Comparison of ENCODE assay signal across 9 cellular contexts in genomic region chr1:12453400-12454343, GRCh38.
DNase-seq lines count a peak whose midpoint lies in the region; ATAC-seq, FAIRE-seq and TF ChIP-seq lines count a peak whose summit lies in the region.
"Had no signal": no experiment of that assay in that cellular context is flagged by ENCODE, and none has a peak within 500 bp of the region (broad histone marks: within the 10 kb centered on the region; RNA-seq: fewer than 3 reads in every experiment).

No MANE protein-coding gene starts in this region.

- in situ Hi-C loops in IMR-90 (cut with MboI; ENCODE audit: low sequenced_read_pairs) = no loop called here

- no TSS peak for BruUV-seq in IMR-90 (replicated peaks; lab: Mats Ljungman, UMichigan)

- peak overlapping the region; percentile 95 for H4K91ac ChIP-seq in IMR-90 (ENCODE audit: insufficient read depth, low read depth, low read length)

- no peak for DNase-seq in IMR-90
- peak; percentile 75 for DNase-seq in islet precursor cell
- peak; percentile 43 for DNase-seq in small intestine
- no peak for DNase-seq in WERI-Rb-1
- no peak for DNase-seq in ecto neural progenitor cell (ENCODE audit: low spot score)
- no peak for DNase-seq in mesenteric fat pad (ENCODE audit: low spot score)

- H3K27ac Mint-ChIP-seq in activated T-helper 17 cell treated with anti-CD3 and anti-CD28 coated beads, Interleukin-2, amount 50 U/mL, for 72 hours = peak overlapping the region; percentile 75

- POLR2A ChIA-PET in IMR-90 (lab: Charles Lee; ENCODE audit: unreplicated experiment) = no interaction called here

- peaks cover 44% of the 10 kb centered on the region for H3K4me1 Mint-ChIP-seq in activated T-helper 17 cell treated with anti-CD3 and anti-CD28 coated beads, Interleukin-2, amount 50 U/mL, for 72 hours

- ATAC-seq in IMR-90 (ENCODE audit: low read depth) = no peak
- ATAC-seq in activated T-helper 17 cell treated with anti-CD3 and anti-CD28 coated beads, Interleukin-2, amount 50 U/mL, for 72 hours (replicated peaks) = no peak
- ATAC-seq in HG03457 (IDR thresholded peaks at IDR 0.05; ENCODE audit: unreplicated experiment) = no peak

- H3K9me3 ChIP-seq in IMR-90 (ENCODE audit: control insufficient read depth, insufficient read depth, low read length) (no peaks in the 10 kb centered on the region), small intestine (ENCODE audit: control insufficient read depth, low read depth) (no peaks in the 10 kb centered on the region), WERI-Rb-1 (ENCODE audit: severe bottlenecking) (no peaks in the 10 kb centered on the region)

- no peak for FAIRE-seq in small intestine (lab: Jason Lieb, UNC)

- H4K20me1 ChIP-seq in IMR-90 (ENCODE audit: insufficient read depth, low read length) = no peaks in the 10 kb centered on the region

- H3K4me1 ChIP-seq in IMR-90 (ENCODE audit: control insufficient read depth, insufficient read depth, low read length) = peaks cover 37% of the 10 kb centered on the region
- peaks cover 3 to 20% of the 10 kb centered on the region in 2 donors for H3K4me1 ChIP-seq in small intestine (ENCODE audit: control insufficient read depth in 2 of 2, insufficient read depth in 1 of 2, low read depth in 1 of 2, low read length in 1 of 2)

- peak overlapping the region; percentile 83 for H3K23ac ChIP-seq in IMR-90 (ENCODE audit: low read depth, low read length)

- H4K5ac ChIP-seq in IMR-90 (ENCODE audit: low read depth, low read length) = peak overlapping the region; percentile 82; the same call in 1 of the 2 replicates

- peak overlapping the region; percentile 74 to 93 for H4K8ac ChIP-seq in IMR-90 (ENCODE audit: low read depth in 2 of 2, low read length in 2 of 2)

- peak overlapping the region; percentile 88 for H2BK5ac ChIP-seq in IMR-90 (ENCODE audit: low read depth, low read length, poor library complexity, severe bottlenecking)

- peaks cover 59% of the 10 kb centered on the region for H3K36me3 Mint-ChIP-seq in activated T-helper 17 cell treated with anti-CD3 and anti-CD28 coated beads, Interleukin-2, amount 50 U/mL, for 72 hours (ENCODE audit: low read depth)

- H2BK15ac ChIP-seq in IMR-90 (ENCODE audit: low read depth, low read length) = peak overlapping the region; percentile 98; the same call in 2 of the 3 replicates

- no peak overlapping the region; the same call in 1 of the 2 replicates for H3K56ac ChIP-seq in IMR-90 (ENCODE audit: extremely low read depth, insufficient read depth, low read length)

- peak overlapping the region; percentile 85 for H2AK5ac ChIP-seq in IMR-90 (ENCODE audit: low read depth, low read length)

- intact Hi-C loops in IMR-90 (cut with micrococcal nuclease) = no loop called here

- no peak overlapping the region for H2AK9ac ChIP-seq in IMR-90 (replicated peaks; ENCODE audit: low read depth, low read length, poor library complexity)

- no peak for TF ChIP-seq RAD21 in IMR-90 (IDR thresholded peaks at IDR 0.05; ENCODE audit: low read length)

- WGBS in IMR-90 (ENCODE audit: extremely low coverage in 2 of 2, insufficient read length in 1 of 2), 2 experiments = 86% methylated on average over 1 of the region's 13 CpGs; no CpG with 5 or more reads in 1 of the 2 experiments
- 39 to 60% (median 51%) methylated on average over 13 of the region's 13 CpGs for WGBS in small intestine, 3 donors

- no peak overlapping the region for H3K9ac ChIP-seq in IMR-90 (ENCODE audit: low read depth, low read length)

- no peak overlapping the region for H3K4me2 ChIP-seq in IMR-90 (ENCODE audit: low read depth, low read length)

- TF ChIP-seq CTCF in IMR-90 (conservative IDR thresholded peaks at IDR 0.05; ENCODE audit: low read depth, low read length) (no peak), WERI-Rb-1 (IDR thresholded peaks at IDR 0.05; ENCODE audit: low read depth, low read length) (no peak)

- H3K27me3 ChIP-seq in IMR-90 (ENCODE audit: control insufficient read depth, insufficient read depth, low read length) = no peaks in the 10 kb centered on the region
- H3K27me3 ChIP-seq in small intestine (ENCODE audit: control insufficient read depth in 2 of 2, insufficient read depth in 2 of 2, low read length in 2 of 2) = no peaks in the 10 kb centered on the region
- H3K27me3 ChIP-seq in WERI-Rb-1 (ENCODE audit: insufficient read depth, low read depth, severe bottlenecking) = no peaks in the 10 kb centered on the region

- dilution Hi-C loops in IMR-90 (cut with HindIII; ENCODE audit: low sequenced_read_pairs, unreplicated experiment) = no loop called here

- H3K14ac ChIP-seq in IMR-90 (replicated peaks; ENCODE audit: low read depth, low read length) = peak overlapping the region; percentile 77

- H3K4me3 ChIP-seq in IMR-90 (ENCODE audit: insufficient read depth, low read depth, low read length) (no peak overlapping the region), small intestine (ENCODE audit: low read depth in 1 of 2, low read length in 2 of 2) (no peak overlapping the region), WERI-Rb-1 (ENCODE audit: low read depth, low read length) (no peak overlapping the region)

- H3K4ac ChIP-seq in IMR-90 (ENCODE audit: low read depth, low read length) = peak overlapping the region; percentile 93

- H2BK20ac ChIP-seq in IMR-90 (ENCODE audit: low read depth, low read length) = peak overlapping the region; percentile 85

- peak overlapping the region; percentile 87 for H3K18ac ChIP-seq in IMR-90 (ENCODE audit: low read depth, low read length)

- peaks cover 33% of the 10 kb centered on the region for H3K9me1 ChIP-seq in IMR-90 (ENCODE audit: insufficient read depth, low read length)

- H3K9me3 Mint-ChIP-seq in activated T-helper 17 cell treated with anti-CD3 and anti-CD28 coated beads, Interleukin-2, amount 50 U/mL, for 72 hours = no peaks in the 10 kb centered on the region
- H3K9me3 Mint-ChIP-seq: brain had no signal

- H2AFZ ChIP-seq in IMR-90 (replicated peaks; ENCODE audit: low read length, poor library complexity) = no peak overlapping the region

- H3K27ac ChIP-seq in IMR-90 (ENCODE audit: insufficient read depth, low read length) = peak overlapping the region; percentile 90; the same call in 1 of the 2 replicates
- peak overlapping the region in 1 of 2 donors; percentile 43 for H3K27ac ChIP-seq in small intestine (ENCODE audit: low read depth in 1 of 2, low read length in 1 of 2)
- no peak overlapping the region for H3K27ac ChIP-seq in WERI-Rb-1

- H3K36me3 ChIP-seq in IMR-90 (ENCODE audit: control insufficient read depth, insufficient read depth, low read length) (peaks cover 3% of the 10 kb centered on the region; the same call in 1 of the 2 replicates), small intestine (ENCODE audit: control insufficient read depth in 2 of 2, insufficient read depth in 2 of 2, low read length in 2 of 2) (peaks cover 2 to 3% of the 10 kb centered on the region in 2 donors), WERI-Rb-1 (no peaks in the 10 kb centered on the region)

- peak overlapping the region; percentile 91 for H2BK120ac ChIP-seq in IMR-90 (ENCODE audit: low read depth, low read length)

- no peak for TF ChIP-seq POLR2A in IMR-90 (IDR thresholded peaks at IDR 0.05; ENCODE audit: low read depth, low read length)

- H3K27me3 Mint-ChIP-seq in activated T-helper 17 cell treated with anti-CD3 and anti-CD28 coated beads, Interleukin-2, amount 50 U/mL, for 72 hours = no peaks in the 10 kb centered on the region

- H3K79me1 ChIP-seq in IMR-90 (ENCODE audit: low read depth in 1 of 2, low read length in 2 of 2) = peaks cover 5 to 42% of the 10 kb centered on the region in 2 experiments; a peak in 2 of 4 replicates

- H3K4me3 Mint-ChIP-seq in activated T-helper 17 cell treated with anti-CD3 and anti-CD28 coated beads, Interleukin-2, amount 50 U/mL, for 72 hours = peak overlapping the region; percentile 47
- H3K4me3 Mint-ChIP-seq: brain had no signal

- CTCF ChIA-PET in IMR-90 (lab: Yijun Ruan, JAX) = interaction anchor here (1.1 to 1.2 kb wide), 2 partner anchors 46 to 47 kb away, joined by 3 read pairs; no protein-coding TSS in a partner anchor

TF ChIP-seq in IMR-90, 13 proteins besides CTCF, POLR2A, EP300 and RAD21:
- no peak for TF ChIP-seq NFE2L2 (IDR thresholded peaks at IDR 0.05; ENCODE audit: low read depth, low read length)
- TF ChIP-seq MAZ (IDR thresholded peaks at IDR 0.05; ENCODE audit: borderline replicate concordance, low read depth, low read length) = no peak
- no peak for TF ChIP-seq SMC3 (IDR thresholded peaks at IDR 0.05; ENCODE audit: low read depth, low read length)
- TF ChIP-seq BHLHE40 (IDR thresholded peaks at IDR 0.05; ENCODE audit: low read depth, low read length) = no peak
- TF ChIP-seq RCOR1 (IDR thresholded peaks at IDR 0.05; ENCODE audit: insufficient replicate concordance, low read length) = no peak
- no peak for TF ChIP-seq MAFK (IDR thresholded peaks at IDR 0.05; ENCODE audit: low read depth, low read length)
- TF ChIP-seq CHD1 (IDR thresholded peaks at IDR 0.05; ENCODE audit: low read depth, low read length) = no peak
- no peak for TF ChIP-seq CEBPB (IDR thresholded peaks at IDR 0.05; ENCODE audit: low read depth, low read length)
- TF ChIP-seq, protein P1, sequence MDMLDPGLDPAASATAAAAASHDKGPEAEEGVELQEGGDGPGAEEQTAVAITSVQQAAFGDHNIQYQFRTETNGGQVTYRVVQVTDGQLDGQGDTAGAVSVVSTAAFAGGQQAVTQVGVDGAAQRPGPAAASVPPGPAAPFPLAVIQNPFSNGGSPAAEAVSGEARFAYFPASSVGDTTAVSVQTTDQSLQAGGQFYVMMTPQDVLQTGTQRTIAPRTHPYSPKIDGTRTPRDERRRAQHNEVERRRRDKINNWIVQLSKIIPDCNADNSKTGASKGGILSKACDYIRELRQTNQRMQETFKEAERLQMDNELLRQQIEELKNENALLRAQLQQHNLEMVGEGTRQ (IDR thresholded peaks at IDR 0.05; ENCODE audit: low read depth, low read length) = no peak
- TF ChIP-seq ELK1 (IDR thresholded peaks at IDR 0.05; ENCODE audit: borderline replicate concordance, low read depth, low read length) = no peak
- TF ChIP-seq MXI1 (IDR thresholded peaks at IDR 0.05; ENCODE audit: borderline replicate concordance, low read depth, low read length) = no peak
- TF ChIP-seq FOS (IDR thresholded peaks at IDR 0.05; ENCODE audit: low read depth, low read length) = no peak
- TF ChIP-seq RFX5 (IDR thresholded peaks at IDR 0.05; ENCODE audit: low read depth, low read length) = no peak

Comparison
In these comparisons a context has a peak if more than half of its experiments do, and no peak if none do; other contexts are left out.
1. DNase-seq: peak in islet precursor cell (single experiment) and small intestine (single experiment); none in IMR-90 (single experiment), WERI-Rb-1 (single experiment), ecto neural progenitor cell (single experiment) and mesenteric fat pad (single experiment).